9 cellular contexts compared by ENCODE assay signal in genomic region chr4:37976513-37976912, GRCh38. TPM values are rescaled to one million over a fixed set of nuclear protein-coding genes. Genes with fewer than 3 reads are reported as not detected.
DNase-seq lines count a peak whose midpoint lies in the region; ATAC-seq, FAIRE-seq and TF ChIP-seq lines count a peak whose summit lies in the region.
"Had no signal": no experiment of that assay in that cellular context is flagged by ENCODE, and none has a peak within 500 bp of the region (broad histone marks: within the 10 kb centered on the region; RNA-seq: fewer than 3 reads in every experiment).

No MANE protein-coding gene starts in this region.

- H3K27ac ChIP-seq in HCT116 (ENCODE audit: low read depth, low read length) (peak overlapping the region; percentile 21; the same call in 1 of the 2 replicates), right cardiac atrium (ENCODE audit: low read length) (peak overlapping the region; percentile 90), small intestine (ENCODE audit: low read depth in 1 of 2, low read length in 1 of 2) (peak overlapping the region; percentile 82 to 95)

- no peak for FAIRE-seq in small intestine (lab: Jason Lieb, UNC)

- no peak for TF ChIP-seq CTCF in HCT116 (IDR thresholded peaks at IDR 0.05 in 2 of 3, conservative IDR thresholded peaks at IDR 0.05 in 1 of 3; ENCODE audit: borderline replicate concordance in 1 of 3, insufficient read depth in 1 of 3, low read depth in 2 of 3, low read length in 2 of 3)
- TF ChIP-seq CTCF in activated CD8-positive, alpha-beta T cell treated with anti-CD3 and anti-CD28 coated beads for 36 hours (IDR thresholded peaks at IDR 0.05), result no peak

- no peaks in the 10 kb centered on the region for H4K20me1 ChIP-seq in HCT116 (ENCODE audit: insufficient read depth)

- POLR2A ChIA-PET in HCT116 (lab: Charles Lee), result no interaction called here
- POLR2A ChIA-PET in activated CD8-positive, alpha-beta T cell treated with anti-CD3 and anti-CD28 coated beads for 36 hours (lab: Charles Lee), result interaction anchor here (0.7 to 3.3 kb wide), 3 partner anchors 22 to 85 kb away, joined by 3 to 21 read pairs (median 3); partner anchors contain the start of gene TBC1D1

- RAD21 ChIA-PET in HCT116 (lab: Charles Lee; ENCODE audit: low non-redundant PET in 1 of 2, low total read pairs in 2 of 2, uncharacterized antibody in 2 of 2, unreplicated experiment in 2 of 2), result interaction anchor here in 1 of 2 experiments (0.6 kb wide), 1 partner anchor 14 kb away, joined by 4 read pairs; no protein-coding TSS in a partner anchor

- no peaks in the 10 kb centered on the region for H3K36me3 Mint-ChIP-seq in activated CD8-positive, alpha-beta T cell treated with anti-CD3 and anti-CD28 coated beads for 36 hours (ENCODE audit: low read depth)

- ATAC-seq in HCT116, result no peak
- no peak for ATAC-seq in activated CD8-positive, alpha-beta T cell treated with anti-CD3 and anti-CD28 coated beads for 36 hours
- ATAC-seq in right cardiac atrium, result no peak
- ATAC-seq in GM18909 (IDR thresholded peaks at IDR 0.05; ENCODE audit: poor library complexity, unreplicated experiment), result no peak

- H3K9me3 Mint-ChIP-seq in activated CD8-positive, alpha-beta T cell treated with anti-CD3 and anti-CD28 coated beads for 36 hours, result no peaks in the 10 kb centered on the region

- H3K27me3 ChIP-seq in HCT116 (ENCODE audit: insufficient read depth, low read length) (no peaks in the 10 kb centered on the region), right cardiac atrium (ENCODE audit: control insufficient read depth, insufficient read depth) (no peaks in the 10 kb centered on the region), small intestine (ENCODE audit: control insufficient read depth in 2 of 2, insufficient read depth in 2 of 2, low read length in 2 of 2) (no peaks in the 10 kb centered on the region)

- WGBS in right cardiac atrium, result 41% methylated on average over 3 of the region's 3 CpGs
- 7 to 38% (median 27%) methylated on average over 3 of the region's 3 CpGs for WGBS in small intestine, 3 donors

- intact Hi-C loops in HCT116 (cut with micrococcal nuclease) (loop anchor here (10.0 kb wide), 2 partner anchors 152 to 188 kb away; partner anchors contain the start of gene PGM2), right cardiac atrium (cut with DNase I) (loop anchor here in 3 of 4 donors (5.0 to 10.0 kb wide), 3 partner anchors 84 to 172 kb away; partner anchors contain the start of genes PGM2 (in 1 of the 3) and TBC1D1 (in 1 of the 3))
- intact Hi-C loops in activated CD8-positive, alpha-beta T cell treated with anti-CD3 and anti-CD28 coated beads for 36 hours (cut with micrococcal nuclease), result loop anchor here (10.0 kb wide), 1 partner anchor 152 kb away; the partner anchor contains the start of gene PGM2

- peak overlapping the region; percentile 66 for H3K9ac ChIP-seq in HCT116 (ENCODE audit: low read length)

- peaks cover 28% of the 10 kb centered on the region for H3K79me2 ChIP-seq in HCT116 (ENCODE audit: insufficient read depth, low read length)

- H3K36me3 ChIP-seq in HCT116 (ENCODE audit: control insufficient read depth in 1 of 2, insufficient read depth in 2 of 2, low read length in 2 of 2) (no peaks in the 10 kb centered on the region), small intestine (ENCODE audit: control insufficient read depth in 2 of 2, insufficient read depth in 2 of 2, low read length in 2 of 2) (no peaks in the 10 kb centered on the region)

- H3K27ac Mint-ChIP-seq in activated CD8-positive, alpha-beta T cell treated with anti-CD3 and anti-CD28 coated beads for 36 hours, result peak overlapping the region; percentile 65

- CTCF ChIA-PET in HCT116 (lab: Charles Lee), result no interaction called here
- CTCF ChIA-PET in activated CD8-positive, alpha-beta T cell treated with anti-CD3 and anti-CD28 coated beads for 36 hours (lab: Charles Lee), result interaction anchor here (0.7 to 3.7 kb wide), 8 partner anchors 9 to 374 kb away, joined by 3 to 19 read pairs (median 4); partner anchors contain the start of gene TBC1D1

- no TSS peak for BruUV-seq in HCT116 (replicated peaks; lab: Mats Ljungman, UMichigan)

- H3K4me3 Mint-ChIP-seq in activated CD8-positive, alpha-beta T cell treated with anti-CD3 and anti-CD28 coated beads for 36 hours, result peak overlapping the region; percentile 63

- no peak for TF ChIP-seq POLR2A in HCT116 (IDR thresholded peaks at IDR 0.05; ENCODE audit: borderline replicate concordance, extremely low read depth, insufficient read depth, insufficient read length)

- H3K27me3 Mint-ChIP-seq in activated CD8-positive, alpha-beta T cell treated with anti-CD3 and anti-CD28 coated beads for 36 hours, result no peaks in the 10 kb centered on the region

- peak overlapping the region; percentile 37 to 53 for H3K4me3 ChIP-seq in HCT116 (replicated peaks in 1 of 2; ENCODE audit: low read depth in 1 of 2, low read length in 2 of 2)
- H3K4me3 ChIP-seq in right cardiac atrium (ENCODE audit: low read length), result peak overlapping the region; percentile 95
- H3K4me3 ChIP-seq in small intestine (ENCODE audit: low read depth in 1 of 2, low read length in 2 of 2), result peak overlapping the region in 1 of 2 donors; percentile 94

- H3K4me1 ChIP-seq in HCT116 (ENCODE audit: control insufficient read depth in 1 of 2, insufficient read depth in 2 of 2, low read length in 2 of 2) (peaks cover 6 to 25% of the 10 kb centered on the region in 2 experiments; a peak in 3 of 4 replicates), right cardiac atrium (ENCODE audit: control insufficient read depth, insufficient read depth, low read length) (peaks cover 10% of the 10 kb centered on the region), small intestine (ENCODE audit: control insufficient read depth in 2 of 2, insufficient read depth in 1 of 2, low read depth in 1 of 2, low read length in 1 of 2) (peaks cover 2 to 3% of the 10 kb centered on the region in 2 donors)

- peak overlapping the region; percentile 85 for H3K4me2 ChIP-seq in HCT116 (ENCODE audit: low read length)

- TF ChIP-seq RAD21 in HCT116 (IDR thresholded peaks at IDR 0.05; ENCODE audit: low read depth), result no peak

- peak overlapping the region; percentile 99 for H2AFZ ChIP-seq in HCT116 (ENCODE audit: low read depth, low read length, poor library complexity, severe bottlenecking)

- H3K4me1 Mint-ChIP-seq in activated CD8-positive, alpha-beta T cell treated with anti-CD3 and anti-CD28 coated beads for 36 hours (ENCODE audit: low read depth), result peaks cover 26% of the 10 kb centered on the region

- no peaks in the 10 kb centered on the region for H3K9me3 ChIP-seq in HCT116 (ENCODE audit: control insufficient read depth in 1 of 2, insufficient read depth in 1 of 2, low read depth in 1 of 2, low read length in 2 of 2)
- no peaks in the 10 kb centered on the region for H3K9me3 ChIP-seq in right cardiac atrium (ENCODE audit: control insufficient read depth, low read length)
- H3K9me3 ChIP-seq in small intestine (ENCODE audit: control insufficient read depth, low read depth), result no peaks in the 10 kb centered on the region

- no peaks in the 10 kb centered on the region for H3K9me2 ChIP-seq in HCT116 (ENCODE audit: insufficient read depth)

- DNase-seq in HCT116 (ENCODE audit: low read depth, low spot score) (no peak), right cardiac atrium (no peak), small intestine (peak; percentile 90), NCI-H510A treated with DMSO at 0.1 percent for 48 hours (lab: John Stamatoyannopoulos, UW) (no peak), RKO (ENCODE audit: low spot score) (no peak)
- no peak for DNase-seq in activated CD8-positive, alpha-beta T cell treated with anti-CD3 and anti-CD28 coated beads for 36 hours
- DNase-seq in central memory CD4-positive, alpha-beta T cell, result no peak

TF ChIP-seq in HCT116, 20 proteins besides CTCF, POLR2A, EP300 and RAD21 (continues in another document):
- TF ChIP-seq CEBPB (IDR thresholded peaks at IDR 0.05; ENCODE audit: low read depth), result no peak
- TF ChIP-seq YY1 (IDR thresholded peaks at IDR 0.05; ENCODE audit: extremely low read depth, insufficient replicate concordance, low read depth, low read length), result no peak
- TF ChIP-seq ZFX (IDR thresholded peaks at IDR 0.05), result no peak
- no peak for TF ChIP-seq EGR1 (IDR thresholded peaks at IDR 0.05; ENCODE audit: low read depth)
- TF ChIP-seq, protein P1, sequence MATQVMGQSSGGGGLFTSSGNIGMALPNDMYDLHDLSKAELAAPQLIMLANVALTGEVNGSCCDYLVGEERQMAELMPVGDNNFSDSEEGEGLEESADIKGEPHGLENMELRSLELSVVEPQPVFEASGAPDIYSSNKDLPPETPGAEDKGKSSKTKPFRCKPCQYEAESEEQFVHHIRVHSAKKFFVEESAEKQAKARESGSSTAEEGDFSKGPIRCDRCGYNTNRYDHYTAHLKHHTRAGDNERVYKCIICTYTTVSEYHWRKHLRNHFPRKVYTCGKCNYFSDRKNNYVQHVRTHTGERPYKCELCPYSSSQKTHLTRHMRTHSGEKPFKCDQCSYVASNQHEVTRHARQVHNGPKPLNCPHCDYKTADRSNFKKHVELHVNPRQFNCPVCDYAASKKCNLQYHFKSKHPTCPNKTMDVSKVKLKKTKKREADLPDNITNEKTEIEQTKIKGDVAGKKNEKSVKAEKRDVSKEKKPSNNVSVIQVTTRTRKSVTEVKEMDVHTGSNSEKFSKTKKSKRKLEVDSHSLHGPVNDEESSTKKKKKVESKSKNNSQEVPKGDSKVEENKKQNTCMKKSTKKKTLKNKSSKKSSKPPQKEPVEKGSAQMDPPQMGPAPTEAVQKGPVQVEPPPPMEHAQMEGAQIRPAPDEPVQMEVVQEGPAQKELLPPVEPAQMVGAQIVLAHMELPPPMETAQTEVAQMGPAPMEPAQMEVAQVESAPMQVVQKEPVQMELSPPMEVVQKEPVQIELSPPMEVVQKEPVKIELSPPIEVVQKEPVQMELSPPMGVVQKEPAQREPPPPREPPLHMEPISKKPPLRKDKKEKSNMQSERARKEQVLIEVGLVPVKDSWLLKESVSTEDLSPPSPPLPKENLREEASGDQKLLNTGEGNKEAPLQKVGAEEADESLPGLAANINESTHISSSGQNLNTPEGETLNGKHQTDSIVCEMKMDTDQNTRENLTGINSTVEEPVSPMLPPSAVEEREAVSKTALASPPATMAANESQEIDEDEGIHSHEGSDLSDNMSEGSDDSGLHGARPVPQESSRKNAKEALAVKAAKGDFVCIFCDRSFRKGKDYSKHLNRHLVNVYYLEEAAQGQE (IDR thresholded peaks at IDR 0.05; ENCODE audit: low read depth), result no peak
- no peak for TF ChIP-seq POLR2AphosphoS5 (IDR thresholded peaks at IDR 0.05; ENCODE audit: low read depth, low read length)
- TF ChIP-seq, protein P2, sequence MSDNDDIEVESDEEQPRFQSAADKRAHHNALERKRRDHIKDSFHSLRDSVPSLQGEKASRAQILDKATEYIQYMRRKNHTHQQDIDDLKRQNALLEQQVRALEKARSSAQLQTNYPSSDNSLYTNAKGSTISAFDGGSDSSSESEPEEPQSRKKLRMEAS (IDR thresholded peaks at IDR 0.05), result no peak
- no peak for TF ChIP-seq EZH2 (IDR thresholded peaks at IDR 0.05)
- TF ChIP-seq, protein P3, sequence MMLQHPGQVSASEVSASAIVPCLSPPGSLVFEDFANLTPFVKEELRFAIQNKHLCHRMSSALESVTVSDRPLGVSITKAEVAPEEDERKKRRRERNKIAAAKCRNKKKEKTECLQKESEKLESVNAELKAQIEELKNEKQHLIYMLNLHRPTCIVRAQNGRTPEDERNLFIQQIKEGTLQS (IDR thresholded peaks at IDR 0.05), result no peak

RNA-seq across cellular contexts. Expression of gene PTTG2, which starts 16.3 kb away (rescaled TPM):
- total RNA-seq in HCT116 (2021; ENCODE audit: unreplicated experiment) (not detected), right cardiac atrium (1 to 10 TPM in 3 of 4 donors, under 1 TPM in 1; 0.65 to 1.7 (median 1.4) TPM)
- not detected in 2 replicates for polyA plus RNA-seq in HCT116 (2012)
- total RNA-seq in activated CD8-positive, alpha-beta T cell treated with anti-CD3 and anti-CD28 coated beads for 36 hours, result not detected
- polyA plus RNA-seq in right cardiac atrium (0.54 TPM), small intestine (under 1 TPM in 1 of 3 donors, not detected in 2; 0.09 TPM)
- total RNA-seq: RPMI7951 had no signal

Comparison
In these comparisons a context has a peak if more than half of its experiments do, and no peak if none do; other contexts are left out.
1. H3K27ac ChIP-seq: peak in every context shown above with its lines; median percentile 90 in right cardiac atrium; 88 in small intestine; 21 in HCT116.